18 cellular contexts compared by ENCODE assay signal in genomic region chr13:23202383-23202782, GRCh38. TPM values are rescaled to one million over a fixed set of nuclear protein-coding genes. Genes with fewer than 3 reads are reported as not detected.
DNase-seq lines count a peak whose midpoint lies in the region; ATAC-seq and TF ChIP-seq lines count a peak whose summit lies in the region.
"Had no signal": no experiment of that assay in that cellular context is flagged by ENCODE, and none has a peak within 500 bp of the region (broad histone marks: within the 10 kb centered on the region; RNA-seq: fewer than 3 reads in every experiment).

No MANE protein-coding gene starts in this region.

- no peak for TF ChIP-seq CTCF in choroid plexus epithelial cell (conservative IDR thresholded peaks at IDR 0.05; ENCODE audit: low read depth, low read length)

- no peaks in the 10 kb centered on the region for H3K4me1 Mint-ChIP-seq in natural killer cell treated with Interleukin-12 subunit alpha and Interleukin-12 subunit beta and Interleukin-15 and Interleukin-18, amount 100 ng/mL, for 72 hours (ENCODE audit: low read depth in 2 of 2)

- peaks cover 2% of the 10 kb centered on the region for H3K9me3 Mint-ChIP-seq in natural killer cell treated with Interleukin-12 subunit alpha and Interleukin-12 subunit beta and Interleukin-15 and Interleukin-18, amount 100 ng/mL, for 72 hours

- ATAC-seq in GM18868 (IDR thresholded peaks at IDR 0.05; ENCODE audit: unreplicated experiment), result no peak
- ATAC-seq in natural killer cell treated with Interleukin-12 subunit alpha and Interleukin-12 subunit beta and Interleukin-15 and Interleukin-18, amount 100 ng/mL, for 72 hours, result no peak
- ATAC-seq: HCT116, Panc1 had no signal

- no peak overlapping the region for H3K4me3 ChIP-seq in choroid plexus epithelial cell (ENCODE audit: low read depth, low read length)
- H3K4me3 ChIP-seq: BLaER1 treated with 17β-estradiol and CSF1 and Interleukin-3, amounts not matched to agents 10 nM and 100 nM; SJSA1 had no signal

- H3K4me3 Mint-ChIP-seq in natural killer cell treated with Interleukin-12 subunit alpha and Interleukin-12 subunit beta and Interleukin-15 and Interleukin-18, amount 100 ng/mL, for 72 hours, result no peak overlapping the region

- H3K27me3 Mint-ChIP-seq in natural killer cell treated with Interleukin-12 subunit alpha and Interleukin-12 subunit beta and Interleukin-15 and Interleukin-18, amount 100 ng/mL, for 72 hours, result peaks cover 8 to 35% of the 10 kb centered on the region in 2 donors

- H3K36me3 Mint-ChIP-seq in natural killer cell treated with Interleukin-12 subunit alpha and Interleukin-12 subunit beta and Interleukin-15 and Interleukin-18, amount 100 ng/mL, for 72 hours, result no peaks in the 10 kb centered on the region

- DNase-seq in AG08395 (ENCODE audit: low spot score), result peak; percentile 14
- peak; percentile 14 for DNase-seq in GM04504 (ENCODE audit: low read depth)
- DNase-seq in choroid plexus epithelial cell (ENCODE audit: low read depth), result peak; percentile 1
- peak; percentile 17 for DNase-seq in renal cortical epithelial cell (ENCODE audit: low read depth)
- DNase-seq in activated CD8-positive, alpha-beta memory T cell treated with anti-CD3 and anti-CD28 coated beads for 24 hours, result no peak
- no peak for DNase-seq in natural killer cell treated with Interleukin-12 subunit alpha and Interleukin-12 subunit beta and Interleukin-15 and Interleukin-18, amount 100 ng/mL, for 72 hours (ENCODE audit: low spot score)
- DNase-seq in OCI-M2 (lab: John Stamatoyannopoulos, UW; ENCODE audit: unreplicated experiment), result no peak
- DNase-seq: DMS79, GOT3, NCI-H1417 treated with DMSO at 0.1 percent for 48 hours, NCI-H1930, NCI-H526 had no signal

- H3K27ac Mint-ChIP-seq in natural killer cell treated with Interleukin-12 subunit alpha and Interleukin-12 subunit beta and Interleukin-15 and Interleukin-18, amount 100 ng/mL, for 72 hours, result no peak overlapping the region

RNA-seq across cellular contexts. Expression of gene SGCG, which starts 21.6 kb away (rescaled TPM):
- 0.10 TPM in 1 of 2 replicates, not detected in the other for total RNA-seq in renal cortical epithelial cell
- total RNA-seq in natural killer cell treated with Interleukin-12 subunit alpha and Interleukin-12 subunit beta and Interleukin-15 and Interleukin-18, amount 100 ng/mL, for 72 hours, result not detected
- total RNA-seq: HT1080, SJSA1 had no signal

Comparison
In these comparisons a context has a peak if more than half of its experiments do, and no peak if none do; other contexts are left out.
1. DNase-seq: peak in AG08395 (single experiment), GM04504 (single experiment), choroid plexus epithelial cell (single experiment) and renal cortical epithelial cell (single experiment); none in activated CD8-positive, alpha-beta memory T cell treated with anti-CD3 and anti-CD28 coated beads for 24 hours (single experiment), natural killer cell treated with Interleukin-12 subunit alpha and Interleukin-12 subunit beta and Interleukin-15 and Interleukin-18, amount 100 ng/mL, for 72 hours (single experiment) and OCI-M2 (single experiment).